Comparison of ENCODE assay signal across 22 cellular contexts in the genomic region with DNA sequence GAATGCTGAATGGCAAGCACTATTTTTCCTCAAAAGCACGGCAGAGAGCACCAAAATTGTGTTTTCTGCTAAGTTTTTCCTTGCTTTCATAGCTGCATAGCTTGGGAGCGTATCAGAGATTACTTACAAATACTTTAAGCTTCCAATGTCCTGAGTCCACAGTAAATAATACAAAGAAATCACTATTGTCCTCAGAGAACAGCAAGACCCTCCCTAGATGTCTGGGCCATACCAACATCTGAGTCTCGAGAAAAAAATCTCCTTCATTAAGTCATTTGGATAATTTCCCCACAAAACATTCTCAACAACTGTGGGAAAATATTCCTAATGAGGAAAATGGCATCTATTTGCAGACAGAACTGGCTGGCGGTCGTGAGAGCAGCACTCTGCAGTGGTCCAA. TPM values are rescaled to one million over a fixed set of nuclear protein-coding genes. Genes with fewer than 3 reads are reported as not detected.
A peak's percentile ranks its signal among the peaks of the same experiment; 100 is the strongest.
DNase-seq lines count a peak whose midpoint lies in the region; ATAC-seq, FAIRE-seq and TF ChIP-seq lines count a peak whose summit lies in the region.
"Had no signal": no experiment of that assay in that cellular context is flagged by ENCODE, and none has a peak within 500 bp of the region (broad histone marks: within the 10 kb centered on the region; RNA-seq: fewer than 3 reads in every experiment).

No MANE protein-coding gene starts in this region.

- BruUV-seq in HepG2 (replicated peaks; lab: Mats Ljungman, UMichigan): no TSS peak

- no peak for TF ChIP-seq POLR2A in HepG2 (IDR thresholded peaks at IDR 0.05; ENCODE audit: insufficient read depth in 1 of 2, low read depth in 2 of 2, low read length in 2 of 2)
- no peak for TF ChIP-seq POLR2A in gastroesophageal sphincter (IDR thresholded peaks at IDR 0.05)

- H3K14ac ChIP-seq in H9 (ENCODE audit: insufficient read depth, low read length): no peak overlapping the region

- H3K4me1 ChIP-seq in liver (ENCODE audit: control insufficient read depth in 4 of 4, insufficient read depth in 4 of 4, low read length in 3 of 4): peaks cover 7 to 59% (median 52%) of the 10 kb centered on the region in 4 donors
- peaks cover 34% of the 10 kb centered on the region for H3K4me1 ChIP-seq in HepG2 (ENCODE audit: insufficient read depth, low read length)
- peaks cover 7% of the 10 kb centered on the region for H3K4me1 ChIP-seq in H9 (ENCODE audit: insufficient read depth, low read length)
- H3K4me1 ChIP-seq in gastroesophageal sphincter: peaks cover 0 to 18% (median 6%) of the 10 kb centered on the region in 3 donors

- H3K9me3 Mint-ChIP-seq in H9: no peaks in the 10 kb centered on the region; a peak in 2 of 5 replicates
- H3K9me3 Mint-ChIP-seq in type B pancreatic cell: no peaks in the 10 kb centered on the region
- no peaks in the 10 kb centered on the region for H3K9me3 Mint-ChIP-seq in activated T-helper 17 cell treated with anti-CD3 and anti-CD28 coated beads, Interleukin-2, amount 50 U/mL, for 72 hours

- H2BK15ac ChIP-seq in H9 (ENCODE audit: low read depth, low read length): no peak overlapping the region

- H4K8ac ChIP-seq in H9 (replicated peaks; ENCODE audit: insufficient read length, low read depth, low read length): no peak overlapping the region

- no peak overlapping the region for H4K91ac ChIP-seq in H9 (ENCODE audit: insufficient read length, low read depth, low read length)

- no peak overlapping the region for H3K18ac ChIP-seq in H9 (ENCODE audit: insufficient read length, low read depth, low read length)

- H4K20me1 ChIP-seq in HepG2 (ENCODE audit: insufficient read depth, low read length) (no peaks in the 10 kb centered on the region), H9 (ENCODE audit: control insufficient read depth, insufficient read depth, insufficient read length) (no peaks in the 10 kb centered on the region)

- POLR2A ChIA-PET in HepG2 (lab: Yijun Ruan, JAX): no interaction called here

- no peak overlapping the region for H3T11ph ChIP-seq in H9 (ENCODE audit: low read length)

- no peak for FAIRE-seq in HepG2 (lab: Jason Lieb, UNC)

- no peaks in the 10 kb centered on the region for H3K23me2 ChIP-seq in H9 (ENCODE audit: insufficient read length, low read depth, low read length, poor library complexity, severe bottlenecking)

- H3K9me3 ChIP-seq in liver (ENCODE audit: control insufficient read depth in 4 of 4, low read length in 3 of 4): no peaks in the 10 kb centered on the region
- H3K9me3 ChIP-seq in HepG2 (ENCODE audit: low read length): no peaks in the 10 kb centered on the region
- H3K9me3 ChIP-seq in H9 (ENCODE audit: control insufficient read depth, low read depth, low read length): no peaks in the 10 kb centered on the region
- no peaks in the 10 kb centered on the region for H3K9me3 ChIP-seq in gastroesophageal sphincter
- H3K9me3 ChIP-seq: BLaER1 treated with 17β-estradiol and CSF1 and Interleukin-3, amounts not matched to agents 10 nM and 100 nM; MG63 had no signal

- H3K27ac Mint-ChIP-seq in H9: no peak overlapping the region
- peak overlapping the region; percentile 35 for H3K27ac Mint-ChIP-seq in type B pancreatic cell
- H3K27ac Mint-ChIP-seq in activated T-helper 17 cell treated with anti-CD3 and anti-CD28 coated beads, Interleukin-2, amount 50 U/mL, for 72 hours: no peak overlapping the region

- no peak overlapping the region for H3K9ac ChIP-seq in liver (ENCODE audit: low read depth in 1 of 2, low read length in 2 of 2)
- no peak overlapping the region for H3K9ac ChIP-seq in HepG2 (ENCODE audit: insufficient read depth, low read depth, low read length)
- no peak overlapping the region for H3K9ac ChIP-seq in H9 (ENCODE audit: extremely low read depth, insufficient read length, low read length)
- H3K9ac ChIP-seq: BLaER1 treated with 17β-estradiol and CSF1 and Interleukin-3, amounts not matched to agents 10 nM and 100 nM had no signal

- H4K5ac ChIP-seq in H9 (ENCODE audit: insufficient read length, low read depth, low read length): no peak overlapping the region

- in situ Hi-C loops in HepG2 (cut with HindIII; ENCODE audit: extremely low pct_ligation_motif_present, low pct_unique_long_range_greater_than_20kb): no loop called here

- DNase-seq in HepG2 (ENCODE audit: low spot score): no peak
- DNase-seq in H9: no peak
- DNase-seq in astrocyte of the hippocampus (ENCODE audit: low read depth, low spot score): peak; percentile 42
- no peak for DNase-seq in type B pancreatic cell (ENCODE audit: extremely low spot score, unreplicated experiment)
- DNase-seq in A172 (ENCODE audit: low spot score): no peak
- DNase-seq: COR-L47, GOT3, Kasumi-1, MG63, NCI-H1048, NCI-H1436 treated with DMSO at 0.1 percent for 48 hours, NCI-H2029, NCI-H345, NCI-H524 treated with DMSO at 0.1 percent for 48 hours, PC-3, RPMI8226, SIG-M5 had no signal

- H3K79me2 ChIP-seq in HepG2 (ENCODE audit: insufficient read depth, low read length) (peaks cover 2% of the 10 kb centered on the region), H9 (ENCODE audit: insufficient read depth, low read length) (peaks cover 4% of the 10 kb centered on the region; the same call in 1 of the 2 replicates)

- H3K36me3 Mint-ChIP-seq in H9 (ENCODE audit: insufficient read depth in 1 of 3, low read depth in 3 of 3) (peaks cover 3 to 31% (median 18%) of the 10 kb centered on the region in 3 experiments), type B pancreatic cell (peaks cover 8% of the 10 kb centered on the region)
- H3K36me3 Mint-ChIP-seq in activated T-helper 17 cell treated with anti-CD3 and anti-CD28 coated beads, Interleukin-2, amount 50 U/mL, for 72 hours (ENCODE audit: low read depth): peaks cover 19% of the 10 kb centered on the region

- H3K4me3 ChIP-seq in liver (ENCODE audit: low read depth in 1 of 3, low read length in 3 of 3) (no peak overlapping the region), HepG2 (replicated peaks in 1 of 3; ENCODE audit: insufficient read depth in 1 of 3, low read depth in 2 of 3, low read length in 3 of 3) (no peak overlapping the region), gastroesophageal sphincter (no peak overlapping the region)
- H3K4me3 ChIP-seq: BLaER1 treated with 17β-estradiol and CSF1 and Interleukin-3, amounts not matched to agents 10 nM and 100 nM; GM12878; MG63 had no signal

- intact Hi-C loops in HepG2 (cut with micrococcal nuclease; ENCODE audit: unreplicated experiment): loop anchor here (5.0 kb wide), 1 partner anchor 620 kb away; no protein-coding TSS in a partner anchor

- H3K4me1 Mint-ChIP-seq in H9 (peaks cover 41 to 43% of the 10 kb centered on the region in 2 experiments), type B pancreatic cell (ENCODE audit: unreplicated experiment) (peaks cover 27% of the 10 kb centered on the region)
- H3K4me1 Mint-ChIP-seq in activated T-helper 17 cell treated with anti-CD3 and anti-CD28 coated beads, Interleukin-2, amount 50 U/mL, for 72 hours: peaks cover 21% of the 10 kb centered on the region

- no peak overlapping the region for H2BK120ac ChIP-seq in H9 (ENCODE audit: low read depth, low read length, poor library complexity, severe bottlenecking)

- whole genome bisulfite sequencing in liver: 78% methylated on average over 5 of the region's 5 CpGs
- 94% methylated on average over 5 of the region's 5 CpGs for WGBS in HepG2 (ENCODE audit: low lambda C conversion rate)
- no CpG with 5 or more reads among the region's 5 CpGs for WGBS in H9 (ENCODE audit: extremely low coverage, insufficient read length, low lambda C conversion rate)
- WGBS in gastroesophageal sphincter (ENCODE audit: low coverage in 1 of 2), 2 donors: 68 to 96% methylated on average over 3 to 5 of the region's 5 CpGs

- H3K36me3 ChIP-seq in liver (ENCODE audit: control insufficient read depth in 4 of 4, insufficient read depth in 3 of 4, low read depth in 1 of 4, low read length in 3 of 4) (no peaks in the 10 kb centered on the region), HepG2 (replicated peaks in 1 of 2; ENCODE audit: control insufficient read depth in 1 of 2, insufficient read depth in 2 of 2, low read length in 2 of 2) (peaks cover 2 to 6% of the 10 kb centered on the region in 2 experiments; a peak in 3 of 5 replicates), gastroesophageal sphincter (peaks cover 0 to 5% of the 10 kb centered on the region in 2 donors)
- H3K36me3 ChIP-seq: MG63 had no signal

- no peaks in the 10 kb centered on the region for H3K27me3 ChIP-seq in liver (ENCODE audit: control insufficient read depth in 4 of 4, insufficient read depth in 4 of 4, low read length in 3 of 4)
- H3K27me3 ChIP-seq in HepG2 (ENCODE audit: control insufficient read depth in 1 of 2, insufficient read depth in 2 of 2, low read length in 2 of 2): no peaks in the 10 kb centered on the region
- H3K27me3 ChIP-seq in H9 (ENCODE audit: insufficient read depth, low read length): no peaks in the 10 kb centered on the region
- no peaks in the 10 kb centered on the region for H3K27me3 ChIP-seq in gastroesophageal sphincter
- H3K27me3 ChIP-seq: BLaER1 treated with 17β-estradiol and CSF1 and Interleukin-3, amounts not matched to agents 10 nM and 100 nM; MG63 had no signal

- no peak overlapping the region for H2AK5ac ChIP-seq in H9 (ENCODE audit: insufficient read length, low read length)

- H3K27ac ChIP-seq in liver (ENCODE audit: low read depth in 1 of 2, low read length in 2 of 2) (peak overlapping the region; percentile 55 to 59), HepG2 (ENCODE audit: extremely low read length, insufficient read depth, low read length) (no peak overlapping the region), H9 (ENCODE audit: insufficient read length, low read depth, low read length) (no peak overlapping the region), gastroesophageal sphincter (no peak overlapping the region)
- H3K27ac ChIP-seq: BLaER1 treated with 17β-estradiol and CSF1 and Interleukin-3, amounts not matched to agents 10 nM and 100 nM had no signal

- CTCF ChIA-PET in HepG2 (lab: Yijun Ruan, JAX; ENCODE audit: low intra/inter-chr PET ratio, low total read pairs): no interaction called here

- TF ChIP-seq RAD21 in liver (IDR thresholded peaks at IDR 0.05) (no peak), HepG2 (CRISPR knock-in tag; IDR thresholded peaks at IDR 0.05) (no peak)

- H3K23ac ChIP-seq in H9 (ENCODE audit: insufficient read length, low read depth, low read length): no peak overlapping the region

- TF ChIP-seq EP300 in HepG2 (IDR thresholded peaks at IDR 0.05; ENCODE audit: low read depth in 2 of 2, low read length in 2 of 2) (no peak), HepG2 (CRISPR knock-in tag; IDR thresholded peaks at IDR 0.05; ENCODE audit: borderline replicate concordance) (no peak), gastroesophageal sphincter (IDR thresholded peaks at IDR 0.05) (no peak)

- H3K56ac ChIP-seq in H9 (ENCODE audit: insufficient read length, low read depth, low read length): no peak overlapping the region

- no peaks in the 10 kb centered on the region for H3K79me1 ChIP-seq in H9 (ENCODE audit: insufficient read depth, low read depth, low read length, poor library complexity, severe bottlenecking)

- H2BK12ac ChIP-seq in H9 (ENCODE audit: insufficient read length, low read depth, low read length): no peak overlapping the region

- ATAC-seq in HepG2: no peak
- no peak for ATAC-seq in activated T-helper 17 cell treated with anti-CD3 and anti-CD28 coated beads, Interleukin-2, amount 50 U/mL, for 72 hours (replicated peaks)
- ATAC-seq in gastroesophageal sphincter: no peak
- ATAC-seq: GM12878, PC-3 had no signal

- H2BK20ac ChIP-seq in H9 (ENCODE audit: low read depth, low read length, poor library complexity, severe bottlenecking): peak overlapping the region; percentile 45

- no peak overlapping the region for H3K4me3 Mint-ChIP-seq in H9
- no peak overlapping the region for H3K4me3 Mint-ChIP-seq in type B pancreatic cell
- no peak overlapping the region for H3K4me3 Mint-ChIP-seq in activated T-helper 17 cell treated with anti-CD3 and anti-CD28 coated beads, Interleukin-2, amount 50 U/mL, for 72 hours

- no peak overlapping the region for H2AFZ ChIP-seq in HepG2 (ENCODE audit: low read length)
- no peak overlapping the region for H2AFZ ChIP-seq in H9 (ENCODE audit: low read length)

- H3K27me3 Mint-ChIP-seq in H9 (ENCODE audit: low read depth): no peaks in the 10 kb centered on the region
- H3K27me3 Mint-ChIP-seq in type B pancreatic cell: no peaks in the 10 kb centered on the region
- H3K27me3 Mint-ChIP-seq in activated T-helper 17 cell treated with anti-CD3 and anti-CD28 coated beads, Interleukin-2, amount 50 U/mL, for 72 hours: no peaks in the 10 kb centered on the region

- TF ChIP-seq CTCF in liver (IDR thresholded peaks at IDR 0.05; ENCODE audit: low read depth, low read length, missing input control) (no peak), HepG2 (CRISPR knock-in tag; IDR thresholded peaks at IDR 0.05) (no peak), H9 (conservative IDR thresholded peaks at IDR 0.05) (no peak), type B pancreatic cell (conservative IDR thresholded peaks at IDR 0.05) (no peak), gastroesophageal sphincter (IDR thresholded peaks at IDR 0.05) (no peak)

- no peak overlapping the region for H3K4me2 ChIP-seq in HepG2 (ENCODE audit: low read depth, low read length)
- H3K4me2 ChIP-seq in H9 (ENCODE audit: insufficient read depth, insufficient read length, low read length): no peak overlapping the region

- no peak overlapping the region for H3K4ac ChIP-seq in H9 (ENCODE audit: low read depth, low read length)

- H2BK5ac ChIP-seq in H9 (ENCODE audit: insufficient read length, low read length): no peak overlapping the region

RNA-seq across cellular contexts. Expression of a gene that starts 41.7 kb away (rescaled TPM):
- total RNA-seq in liver (10 to 100 TPM; 31.9 to 98.2 TPM), HepG2 (2016; rRNA removed; fragmentation: Illumina TruSeq; extraction: Trizol) (13.1 and 15.1 TPM in 2 replicates), H9 (2021) (19.3 and 20.4 TPM in 2 replicates), type B pancreatic cell (ENCODE audit: low replicate concordance) (15.1 and 26.9 TPM in 2 replicates), gastroesophageal sphincter (100 to 1,000 TPM in 1 of 4 donors, 10 to 100 TPM in 3; 57.7 to 116 (median 66.1) TPM)
- polyA plus RNA-seq in liver (10 to 100 TPM in 1 of 2 donors, 1 to 10 TPM in 1; 6.8 to 10.4 TPM), HepG2 (2011; rRNA removed) (6.2 and 6.5 TPM in 2 replicates)
- total RNA-seq in HepG2 (2016; cell fraction: cytosol; rRNA removed; fragmentation: Illumina TruSeq; extraction: Trizol; ENCODE audit: low read depth): 38.8 and 42.6 TPM in 2 replicates
- total RNA-seq in HepG2 (2016; cell fraction: insoluble cytoplasmic fraction; rRNA removed; fragmentation: Illumina TruSeq; extraction: Trizol): 12.0 and 16.0 TPM in 2 replicates
- total RNA-seq in HepG2 (2016; cell fraction: membrane; rRNA removed; fragmentation: Illumina TruSeq; extraction: Trizol): 15.3 and 19.7 TPM in 2 replicates
- total RNA-seq in HepG2 (2016; cell fraction: nucleus; rRNA removed; fragmentation: Illumina TruSeq; extraction: Trizol): 29.3 and 32.5 TPM in 2 replicates
- polyA plus RNA-seq in HepG2 (2011; cell fraction: cytosol; rRNA removed): 4.5 and 5.3 TPM in 2 replicates
- 7.2 and 8.6 TPM in 2 replicates for polyA plus RNA-seq in HepG2 (2011; cell fraction: nucleus; rRNA removed)
- 9.9 and 11.1 TPM in 2 replicates for polyA plus RNA-seq in HepG2 (2012)
- 1.4 and 1.7 TPM in 2 replicates for polyA plus RNA-seq in HepG2 (2016; cell fraction: cytosol; fragmentation: Illumina TruSeq; extraction: Trizol; ENCODE audit: low read depth)
- polyA plus RNA-seq in HepG2 (2016; cell fraction: insoluble cytoplasmic fraction; fragmentation: Illumina TruSeq; extraction: Trizol; ENCODE audit: low read depth): 9.2 and 10.6 TPM in 2 replicates
- polyA plus RNA-seq in HepG2 (2016; cell fraction: membrane; fragmentation: Illumina TruSeq; extraction: Trizol; ENCODE audit: low read depth): 4.5 and 5.4 TPM in 2 replicates
- 10.6 and 13.6 TPM in 2 replicates for polyA plus RNA-seq in HepG2 (2016; cell fraction: nucleus; fragmentation: Illumina TruSeq; extraction: Trizol; ENCODE audit: insufficient read depth, low read depth)
- polyA minus RNA-seq in HepG2 (2011; rRNA and poly(A)+ RNA removed; ENCODE audit: low replicate concordance): 8.4 and 35.9 TPM in 2 replicates
- polyA minus RNA-seq in HepG2 (2011; cell fraction: cytosol; rRNA and poly(A)+ RNA removed): 7.3 and 10.5 TPM in 2 replicates
- 55.9 and 58.2 TPM in 2 replicates for polyA minus RNA-seq in HepG2 (2011; cell fraction: nucleus; rRNA and poly(A)+ RNA removed)
- 10 to 100 TPM; 13.4 to 22.4 TPM for total RNA-seq in activated T-helper 17 cell treated with anti-CD3 and anti-CD28 coated beads, Interleukin-2, amount 50 U/mL, for 72 hours
- total RNA-seq in A172 (2014; rRNA removed; shearing (Covaris generic)): 20.0 and 24.3 TPM in 2 replicates

Comparison
In these comparisons a context has a peak if more than half of its experiments do, and no peak if none do; other contexts are left out.
1. H3K27ac ChIP-seq: peak in liver (2 of 2); none in HepG2 (single experiment), H9 (single experiment) and gastroesophageal sphincter (0 of 4).